Comparison of ENCODE assay signal across 1 cellular context in the genomic region with DNA sequence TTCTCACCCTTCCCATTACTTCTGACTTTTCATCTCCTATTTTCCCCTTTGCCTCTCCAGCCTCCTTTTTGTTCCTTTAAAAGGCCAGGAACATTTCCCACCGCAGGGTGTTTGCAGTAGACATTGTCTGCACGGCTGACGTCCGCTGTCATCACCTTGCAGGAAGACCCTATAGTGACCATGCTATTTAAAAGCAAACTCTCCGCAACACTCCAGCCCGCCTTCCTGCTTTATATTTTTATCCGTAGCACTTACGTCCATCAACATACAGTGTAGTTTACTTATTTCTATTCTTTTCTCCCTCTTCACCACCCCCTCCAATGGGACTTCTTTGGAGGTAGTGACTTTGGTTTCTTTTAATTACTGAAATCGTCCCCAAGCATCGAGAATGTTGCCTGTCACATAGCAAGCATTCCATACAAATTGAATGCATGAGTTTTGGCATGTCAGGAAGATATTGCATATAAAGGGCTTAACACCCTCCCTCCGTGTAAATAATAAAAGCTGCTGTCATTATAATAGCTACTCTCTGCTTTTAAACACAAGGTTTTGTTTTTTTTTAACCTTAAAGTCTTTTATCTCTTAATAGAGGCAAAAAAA.
TF ChIP-seq lines count a peak whose summit lies in the region.

No MANE protein-coding gene starts in this region.

TF ChIP-seq in K562, 482 proteins besides CTCF, POLR2A, EP300 and RAD21:
- TF ChIP-seq, protein P1, sequence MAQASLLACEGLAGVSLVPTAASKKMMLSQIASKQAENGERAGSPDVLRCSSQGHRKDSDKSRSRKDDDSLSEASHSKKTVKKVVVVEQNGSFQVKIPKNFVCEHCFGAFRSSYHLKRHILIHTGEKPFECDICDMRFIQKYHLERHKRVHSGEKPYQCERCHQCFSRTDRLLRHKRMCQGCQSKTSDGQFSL (CRISPR knock-in tag; IDR thresholded peaks at IDR 0.05) = no peak
- TF ChIP-seq, protein P1 (tag; IDR thresholded peaks at IDR 0.05) = no peak
- TF ChIP-seq SUPT5H (IDR thresholded peaks at IDR 0.05) = 0 out of 2 replicates have a peak, but pooled peaks have one; percentile 29
- TF ChIP-seq, protein P2, sequence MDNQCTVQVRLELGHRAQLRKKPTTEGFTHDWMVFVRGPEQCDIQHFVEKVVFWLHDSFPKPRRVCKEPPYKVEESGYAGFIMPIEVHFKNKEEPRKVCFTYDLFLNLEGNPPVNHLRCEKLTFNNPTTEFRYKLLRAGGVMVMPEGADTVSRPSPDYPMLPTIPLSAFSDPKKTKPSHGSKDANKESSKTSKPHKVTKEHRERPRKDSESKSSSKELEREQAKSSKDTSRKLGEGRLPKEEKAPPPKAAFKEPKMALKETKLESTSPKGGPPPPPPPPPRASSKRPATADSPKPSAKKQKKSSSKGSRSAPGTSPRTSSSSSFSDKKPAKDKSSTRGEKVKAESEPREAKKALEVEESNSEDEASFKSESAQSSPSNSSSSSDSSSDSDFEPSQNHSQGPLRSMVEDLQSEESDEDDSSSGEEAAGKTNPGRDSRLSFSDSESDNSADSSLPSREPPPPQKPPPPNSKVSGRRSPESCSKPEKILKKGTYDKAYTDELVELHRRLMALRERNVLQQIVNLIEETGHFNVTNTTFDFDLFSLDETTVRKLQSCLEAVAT (IDR thresholded peaks at IDR 0.05) = 0 out of 4 replicates have a peak, but pooled peaks of 1 of the 2 experiments have one; percentile 49
